8 cellular contexts compared by ENCODE assay signal in genomic region chr7:130669051-130669700, GRCh38. TPM values are rescaled to one million over a fixed set of nuclear protein-coding genes. Genes with fewer than 3 reads are reported as not detected.
A peak's percentile ranks its signal among the peaks of the same experiment; 100 is the strongest.
DNase-seq lines count a peak whose midpoint lies in the region; ATAC-seq, FAIRE-seq and TF ChIP-seq lines count a peak whose summit lies in the region.

No MANE protein-coding gene starts in this region.

- POLR2A ChIA-PET in BJ (lab: Charles Lee): no interaction called here

- H3K9me3 ChIP-seq in pancreas: no peaks in the 10 kb centered on the region

- H3K4me3 ChIP-seq in BJ (ENCODE audit: low read depth, low read length): peak overlapping the region; percentile 93
- H3K4me3 ChIP-seq in WI38 (ENCODE audit: low read depth, low read length): peak overlapping the region; percentile 82
- H3K4me3 ChIP-seq in foreskin fibroblast (ENCODE audit: low read depth in 1 of 2, low read length in 2 of 2): peak overlapping the region; percentile 70 to 84
- H3K4me3 ChIP-seq in pancreas: peak overlapping the region; percentile 67 to 88 (median 79)

- TF ChIP-seq CTCF in BJ (IDR thresholded peaks at IDR 0.05; ENCODE audit: insufficient read depth, low read depth, low read length) (no peak), WI38 (IDR thresholded peaks at IDR 0.05; ENCODE audit: low read depth, low read length) (no peak), foreskin fibroblast (IDR thresholded peaks at IDR 0.05; ENCODE audit: low read depth, low read length) (no peak), pancreas (IDR thresholded peaks at IDR 0.05) (no peak)

- H3K36me3 ChIP-seq in BJ (ENCODE audit: control insufficient read depth, insufficient read depth, low read length) (no peaks in the 10 kb centered on the region), pancreas (no peaks in the 10 kb centered on the region)

- intact Hi-C loops in pancreas (cut with DNase I): no loop called here
- intact Hi-C loops in posterior vena cava (cut with DNase I): no loop called here

- ATAC-seq in GM19035 (IDR thresholded peaks at IDR 0.05; ENCODE audit: unreplicated experiment) (peak; percentile 30), HG03354 (IDR thresholded peaks at IDR 0.05; ENCODE audit: poor library complexity, severe bottlenecking, unreplicated experiment) (peak; percentile 31), pancreas (peak in 3 of 4 donors; percentile 17 to 29 (median 22))

- peak overlapping the region; percentile 28 to 76 (median 58) for H3K27ac ChIP-seq in pancreas

- no peaks in the 10 kb centered on the region for H3K27me3 ChIP-seq in BJ (ENCODE audit: control insufficient read depth, insufficient read depth, low read length)
- no peaks in the 10 kb centered on the region for H3K27me3 ChIP-seq in pancreas

- peaks cover 0 to 4% (median 0%) of the 10 kb centered on the region in 3 donors for H3K4me1 ChIP-seq in pancreas

- no peak for DNase-seq in BJ (ENCODE audit: low read depth)
- peak in 1 of 2 donors; percentile 2 for DNase-seq in foreskin fibroblast
- no peak for DNase-seq in pancreas
- no peak for DNase-seq in UCSD-AML1 (lab: John Stamatoyannopoulos, UW; ENCODE audit: unreplicated experiment)
- DNase-seq in posterior vena cava (ENCODE audit: low spot score): no peak

- CTCF ChIA-PET in BJ (lab: Yijun Ruan, JAX): interaction anchor here (1.4 kb wide), 1 partner anchor 10 kb away, joined by 3 read pairs; no protein-coding TSS in a partner anchor

- WGBS in pancreas, 2 donors: 7% methylated on average over 16 of the region's 16 CpGs

- FAIRE-seq in pancreas (lab: Jason Lieb, UNC): no peak

RNA-seq across cellular contexts. Expression of gene COPG2, which starts 0.6 kb away (rescaled TPM):
- polyA plus RNA-seq in BJ (2011; rRNA removed) (22.1 and 36.5 TPM in 2 replicates), pancreas (1 to 10 TPM; 3.8 to 7.7 TPM)
- polyA minus RNA-seq in BJ (2011; rRNA and poly(A)+ RNA removed): 17.8 and 21.9 TPM in 2 replicates
- total RNA-seq in pancreas (10 to 100 TPM in 3 of 6 donors, 1 to 10 TPM in 3; 5.9 to 13.5 (median 9.4) TPM), posterior vena cava (10 to 100 TPM; 12.2 to 12.4 TPM)

RNA-seq across cellular contexts. Expression of gene TSGA13, which starts 17.2 kb away (rescaled TPM):
- polyA plus RNA-seq in BJ (2011; rRNA removed): not detected in 2 replicates
- polyA minus RNA-seq in BJ (2011; rRNA and poly(A)+ RNA removed): not detected in 2 replicates
- total RNA-seq in pancreas: not detected
- not detected for polyA plus RNA-seq in pancreas
- not detected for total RNA-seq in posterior vena cava
